25 cellular contexts compared by ENCODE assay signal in genomic region chr10:103123282-103124033, GRCh38.
DNase-seq lines count a peak whose midpoint lies in the region; ATAC-seq and TF ChIP-seq lines count a peak whose summit lies in the region.
"Had no signal": no experiment of that assay in that cellular context is flagged by ENCODE, and none has a peak within 500 bp of the region (broad histone marks: within the 10 kb centered on the region; RNA-seq: fewer than 3 reads in every experiment).

No MANE protein-coding gene starts in this region.

- H3K36me3 ChIP-seq in ascending aorta = no peaks in the 10 kb centered on the region
- no peaks in the 10 kb centered on the region for H3K36me3 ChIP-seq in uterus
- H3K36me3 ChIP-seq: colonic mucosa had no signal

- H3K27me3 ChIP-seq in ascending aorta (no peaks in the 10 kb centered on the region), uterus (no peaks in the 10 kb centered on the region)
- H3K27me3 ChIP-seq: colonic mucosa, pancreas had no signal

- TF ChIP-seq CTCF in ascending aorta (IDR thresholded peaks at IDR 0.05) (peak in 1 of 3 experiments; percentile 20), uterus (IDR thresholded peaks at IDR 0.05) (no peak)

- TF ChIP-seq POLR2A in uterus (IDR thresholded peaks at IDR 0.05) = no peak

- no peak overlapping the region for H3K4me3 Mint-ChIP-seq in memory B cell
- H3K4me3 Mint-ChIP-seq: activated CD4-positive, alpha-beta T cell treated with anti-CD3 and anti-CD28 coated beads, Interleukin-2, amount 10 ng/mL, durations not matched to agents 7 days and 5 days; activated naive CD8-positive, alpha-beta T cell treated with anti-CD3 and anti-CD28 coated beads for 36 hours; activated T-helper 1 cell treated with anti-CD3 and anti-CD28 coated beads, Interleukin-12 subunit alpha, Interleukin-12 subunit beta, Interleukin-2, Interleukin-4 antibody, amounts not matched to agents 30 ng/mL and 10 ng/mL and 1 ng/mL, durations not matched to agents 14 hours and 24 hours and 36 hours; CD8-positive, alpha-beta T cell; nephron; T-helper 17 cell had no signal

- DNase-seq in HCEC 1CT (peak; percentile 10), ascending aorta (ENCODE audit: low spot score in 2 of 2) (no peak), memory B cell (ENCODE audit: low spot score in 2 of 2) (no peak), uterus (no peak), NCI-H1092 (lab: John Stamatoyannopoulos, UW) (no peak)
- DNase-seq: activated CD4-positive, alpha-beta T cell treated with anti-CD3 and anti-CD28 coated beads, Interleukin-2, amount 10 ng/mL, durations not matched to agents 7 days and 5 days; activated naive CD8-positive, alpha-beta T cell treated with anti-CD3 and anti-CD28 coated beads for 36 hours; AML-193; CD8-positive, alpha-beta T cell; colonic mucosa; DMS53; GF-D8; head of caudate nucleus; Karpas-422; NCI-H187 treated with DMSO at 0.1 percent for 48 hours; pancreas; PC-3; stimulated activated CD4-positive, alpha-beta T cell treated with anti-CD3 and anti-CD28 coated beads, Interleukin-15, amount 100 ng/mL, for 24 hours; T-helper 17 cell had no signal

- ATAC-seq in memory B cell (ENCODE audit: low read depth) (no peak), GM21717 (IDR thresholded peaks at IDR 0.05; ENCODE audit: unreplicated experiment) (no peak), GM18873 (IDR thresholded peaks at IDR 0.05; ENCODE audit: low FRiP score, unreplicated experiment) (no peak)
- ATAC-seq: CD8-positive, alpha-beta T cell; HCT116; pancreas; PC-3; sciatic nerve; T-helper 17 cell had no signal

- H3K4me3 ChIP-seq in ascending aorta (peak overlapping the region in 1 of 2 donors; percentile 26), uterus (no peak overlapping the region)
- H3K4me3 ChIP-seq: colonic mucosa, pancreas had no signal

- peaks cover 6% of the 10 kb centered on the region for H3K36me3 Mint-ChIP-seq in memory B cell
- H3K36me3 Mint-ChIP-seq: activated naive CD8-positive, alpha-beta T cell treated with anti-CD3 and anti-CD28 coated beads for 36 hours had no signal

- H3K9me3 ChIP-seq in ascending aorta = no peaks in the 10 kb centered on the region
- H3K9me3 ChIP-seq in uterus = no peaks in the 10 kb centered on the region
- H3K9me3 ChIP-seq: colonic mucosa, pancreas had no signal

- no peaks in the 10 kb centered on the region for H3K27me3 Mint-ChIP-seq in memory B cell
- H3K27me3 Mint-ChIP-seq: activated CD4-positive, alpha-beta T cell treated with anti-CD3 and anti-CD28 coated beads, Interleukin-2, amount 10 ng/mL, durations not matched to agents 7 days and 5 days; activated naive CD8-positive, alpha-beta T cell treated with anti-CD3 and anti-CD28 coated beads for 36 hours; T-helper 17 cell had no signal

- H3K27ac Mint-ChIP-seq in memory B cell = peak overlapping the region; percentile 6
- H3K27ac Mint-ChIP-seq: activated CD4-positive, alpha-beta T cell treated with anti-CD3 and anti-CD28 coated beads, Interleukin-2, amount 10 ng/mL, durations not matched to agents 7 days and 5 days; activated naive CD8-positive, alpha-beta T cell treated with anti-CD3 and anti-CD28 coated beads for 36 hours; activated T-helper 1 cell treated with anti-CD3 and anti-CD28 coated beads, Interleukin-12 subunit alpha, Interleukin-12 subunit beta, Interleukin-2, Interleukin-4 antibody, amounts not matched to agents 30 ng/mL and 10 ng/mL and 1 ng/mL, durations not matched to agents 14 hours and 24 hours and 36 hours; nephron; T-helper 17 cell had no signal

- intact Hi-C loops in ascending aorta (cut with DNase I) (no loop called here), uterus (cut with DNase I; ENCODE audit: low total_unique reads) (no loop called here)

- H3K27ac ChIP-seq in ascending aorta = peak overlapping the region; percentile 66 to 79
- H3K27ac ChIP-seq in uterus = peak overlapping the region; percentile 13 to 41
- H3K27ac ChIP-seq: colonic mucosa, pancreas had no signal

- peaks cover 13 to 67% of the 10 kb centered on the region in 2 donors for H3K4me1 ChIP-seq in ascending aorta
- H3K4me1 ChIP-seq in uterus = peaks cover 6 to 7% of the 10 kb centered on the region in 2 donors
- H3K4me1 ChIP-seq: colonic mucosa had no signal

- no peaks in the 10 kb centered on the region for H3K9me3 Mint-ChIP-seq in memory B cell
- H3K9me3 Mint-ChIP-seq: activated CD4-positive, alpha-beta T cell treated with anti-CD3 and anti-CD28 coated beads, Interleukin-2, amount 10 ng/mL, durations not matched to agents 7 days and 5 days; activated naive CD8-positive, alpha-beta T cell treated with anti-CD3 and anti-CD28 coated beads for 36 hours; activated T-helper 1 cell treated with anti-CD3 and anti-CD28 coated beads, Interleukin-12 subunit alpha, Interleukin-12 subunit beta, Interleukin-2, Interleukin-4 antibody, amounts not matched to agents 30 ng/mL and 10 ng/mL and 1 ng/mL, durations not matched to agents 14 hours and 24 hours and 36 hours; CD8-positive, alpha-beta T cell; nephron had no signal

- H3K4me1 Mint-ChIP-seq in memory B cell = peaks cover 22% of the 10 kb centered on the region
